ENCODE assay signal across 8 cellular contexts in genomic region chr9:14314424-14314928, GRCh38. TPM values are rescaled to one million over a fixed set of nuclear protein-coding genes. Genes with fewer than 3 reads are reported as not detected.
DNase-seq lines count a peak whose midpoint lies in the region; ATAC-seq and TF ChIP-seq lines count a peak whose summit lies in the region.

No MANE protein-coding gene starts in this region.

- TF ChIP-seq CTCF in WI38 (IDR thresholded peaks at IDR 0.05; ENCODE audit: low read depth, low read length) (no peak), fibroblast of mammary gland (conservative IDR thresholded peaks at IDR 0.05; ENCODE audit: control insufficient read depth, insufficient read depth, low read depth, low read length) (no peak)

- H3K36me3 ChIP-seq in naive thymus-derived CD4-positive, alpha-beta T cell (ENCODE audit: control insufficient read depth in 2 of 3, insufficient read depth in 3 of 3, low read length in 3 of 3), result no peaks in the 10 kb centered on the region

- peak overlapping the region; percentile 32; the same call in 1 of the 2 replicates for H3K4me3 ChIP-seq in WI38 (ENCODE audit: low read depth, low read length)
- peak overlapping the region; percentile 71 for H3K4me3 ChIP-seq in fibroblast of mammary gland (ENCODE audit: control insufficient read depth, low read depth, low read length)
- peak overlapping the region; percentile 27 for H3K4me3 ChIP-seq in naive thymus-derived CD4-positive, alpha-beta T cell (ENCODE audit: low read length)

- H3K9me3 ChIP-seq in naive thymus-derived CD4-positive, alpha-beta T cell (ENCODE audit: control insufficient read depth in 2 of 3, low read length in 3 of 3), result no peaks in the 10 kb centered on the region

- peaks cover 0 to 25% of the 10 kb centered on the region in 2 donors for H3K27me3 ChIP-seq in naive thymus-derived CD4-positive, alpha-beta T cell (ENCODE audit: control insufficient read depth in 2 of 2, insufficient read depth in 2 of 2, low read length in 2 of 2)

- no peaks in the 10 kb centered on the region for H3K9me3 Mint-ChIP-seq in activated T-cell treated with anti-CD3 and anti-CD28 coated beads, Interleukin-2, amount 50 U/mL, for 24 hours
- H3K9me3 Mint-ChIP-seq in naive thymus-derived CD4-positive, alpha-beta T cell, result peaks cover 0 to 16% (median 6%) of the 10 kb centered on the region in 11 donors

- no peak overlapping the region for H3K27ac ChIP-seq in naive thymus-derived CD4-positive, alpha-beta T cell (ENCODE audit: low read depth, low read length)

- no peak for DNase-seq in activated T-cell treated with anti-CD3 and anti-CD28 coated beads, Interleukin-2, amount 50 U/mL, for 24 hours
- DNase-seq in activated T-cell treated with anti-CD3 and anti-CD28 coated beads for 4 hours (no peak), NCI-H1048 (lab: John Stamatoyannopoulos, UW) (peak; percentile 71), fibroblast of mammary gland (ENCODE audit: low read depth) (peak; percentile 90)
- no peak for DNase-seq in naive thymus-derived CD4-positive, alpha-beta T cell

- H3K27me3 Mint-ChIP-seq in activated T-cell treated with anti-CD3 and anti-CD28 coated beads, Interleukin-2, amount 50 U/mL, for 24 hours, result peaks cover 73% of the 10 kb centered on the region
- H3K27me3 Mint-ChIP-seq in naive thymus-derived CD4-positive, alpha-beta T cell, result peaks cover 51 to 75% (median 68%) of the 10 kb centered on the region in 5 donors

- no peak for ATAC-seq in naive thymus-derived CD4-positive, alpha-beta T cell
- no peak for ATAC-seq in GM21528 (IDR thresholded peaks at IDR 0.05; ENCODE audit: low FRiP score, unreplicated experiment)
- ATAC-seq in HG03520 (IDR thresholded peaks at IDR 0.05; ENCODE audit: unreplicated experiment), result no peak

- peak overlapping the region; percentile 64 for H3K27ac Mint-ChIP-seq in activated T-cell treated with anti-CD3 and anti-CD28 coated beads, Interleukin-2, amount 50 U/mL, for 24 hours
- peak overlapping the region in 1 of 9 donors; percentile 49 for H3K27ac Mint-ChIP-seq in naive thymus-derived CD4-positive, alpha-beta T cell

- POLR2A ChIA-PET in naive thymus-derived CD4-positive, alpha-beta T cell (lab: Charles Lee), result no interaction called here

- intact Hi-C loops in naive thymus-derived CD4-positive, alpha-beta T cell (cut with micrococcal nuclease), result loop anchor here in 1 of 2 donors (1.0 kb wide), 1 partner anchor 8 kb away; no protein-coding TSS in a partner anchor

- peak overlapping the region; percentile 68 for H3K4me3 Mint-ChIP-seq in activated T-cell treated with anti-CD3 and anti-CD28 coated beads, Interleukin-2, amount 50 U/mL, for 24 hours
- H3K4me3 Mint-ChIP-seq in naive thymus-derived CD4-positive, alpha-beta T cell, result peak overlapping the region; percentile 74 to 87 (median 82)

- peaks cover 0 to 4% of the 10 kb centered on the region in 2 donors for H3K4me1 ChIP-seq in naive thymus-derived CD4-positive, alpha-beta T cell (ENCODE audit: control insufficient read depth in 2 of 2, insufficient read depth in 2 of 2, low read length in 2 of 2)

- CTCF ChIA-PET in naive thymus-derived CD4-positive, alpha-beta T cell (lab: Charles Lee), result no interaction called here

- H3K4me1 Mint-ChIP-seq in activated T-cell treated with anti-CD3 and anti-CD28 coated beads, Interleukin-2, amount 50 U/mL, for 24 hours (ENCODE audit: low read depth), result peaks cover 21% of the 10 kb centered on the region
- peaks cover 10 to 31% (median 25%) of the 10 kb centered on the region in 7 donors for H3K4me1 Mint-ChIP-seq in naive thymus-derived CD4-positive, alpha-beta T cell

- H3K36me3 Mint-ChIP-seq in activated T-cell treated with anti-CD3 and anti-CD28 coated beads, Interleukin-2, amount 50 U/mL, for 24 hours (ENCODE audit: low read depth), result no peaks in the 10 kb centered on the region
- peaks cover 0 to 6% (median 4%) of the 10 kb centered on the region in 5 donors for H3K36me3 Mint-ChIP-seq in naive thymus-derived CD4-positive, alpha-beta T cell

RNA-seq across cellular contexts. Expression of gene NFIB, which starts 0.5 kb away (rescaled TPM):
- total RNA-seq in naive thymus-derived CD4-positive, alpha-beta T cell, result under 1 TPM in 1 of 5 experiments, not detected in 4; 0.32 TPM
- not detected for polyA plus RNA-seq in naive thymus-derived CD4-positive, alpha-beta T cell

Comparison
In these comparisons a context has a peak if more than half of its experiments do, and no peak if none do; other contexts are left out.
1. DNase-seq: peak in NCI-H1048 (single experiment) and fibroblast of mammary gland (single experiment); none in activated T-cell treated with anti-CD3 and anti-CD28 coated beads, Interleukin-2, amount 50 U/mL, for 24 hours (single experiment), activated T-cell treated with anti-CD3 and anti-CD28 coated beads for 4 hours (single experiment) and naive thymus-derived CD4-positive, alpha-beta T cell (0 of 9).
2. Peak in every context shown above with its lines, with median percentiles within 50 percentile points of each other: H3K4me3 ChIP-seq.